8 cellular contexts compared by ENCODE assay signal in genomic region chr1:43549921-43550597, GRCh38. TPM values are rescaled to one million over a fixed set of nuclear protein-coding genes. Genes with fewer than 3 reads are reported as not detected.
A peak's percentile ranks its signal among the peaks of the same experiment; 100 is the strongest.
DNase-seq lines count a peak whose midpoint lies in the region; ATAC-seq and TF ChIP-seq lines count a peak whose summit lies in the region.

No MANE protein-coding gene starts in this region.

- no peak for TF ChIP-seq RAD21 in HCT116 (IDR thresholded peaks at IDR 0.05; ENCODE audit: low read depth)
- TF ChIP-seq RAD21 in SK-N-SH (IDR thresholded peaks at IDR 0.05; ENCODE audit: low read length), result no peak

- H4K20me1 ChIP-seq in HCT116 (ENCODE audit: insufficient read depth), result peaks cover 5% of the 10 kb centered on the region; the same call in 1 of the 2 replicates
- no peaks in the 10 kb centered on the region for H4K20me1 ChIP-seq in SK-N-SH (ENCODE audit: insufficient read depth)

- H3K27ac ChIP-seq in HCT116 (ENCODE audit: low read depth, low read length) (peak overlapping the region; percentile 81), neutrophil (no peak overlapping the region), SK-N-SH (ENCODE audit: low read depth in 2 of 2, low read length in 1 of 2) (no peak overlapping the region)

- peaks cover 51 to 66% of the 10 kb centered on the region in 2 experiments for H3K4me1 ChIP-seq in HCT116 (ENCODE audit: control insufficient read depth in 1 of 2, insufficient read depth in 2 of 2, low read length in 2 of 2)
- H3K4me1 ChIP-seq in neutrophil (ENCODE audit: control insufficient read depth in 1 of 2, insufficient read depth in 1 of 2, low read depth in 1 of 2, low read length in 1 of 2), result peaks cover 6% of the 10 kb centered on the region in 2 experiments
- peaks cover 0 to 24% of the 10 kb centered on the region in 2 experiments; a peak in 1 of 4 replicates for H3K4me1 ChIP-seq in SK-N-SH (ENCODE audit: control insufficient read depth in 1 of 2, insufficient read depth in 2 of 2, low read depth in 1 of 2, low read length in 1 of 2)

- in situ Hi-C loops in KBM-7 (cut with MboI; ENCODE audit: low pct_unique_long_range_greater_than_20kb, low sequenced_read_pairs), result no loop called here

- TF ChIP-seq CTCF in HCT116 (IDR thresholded peaks at IDR 0.05 in 2 of 3, conservative IDR thresholded peaks at IDR 0.05 in 1 of 3; ENCODE audit: borderline replicate concordance in 1 of 3, insufficient read depth in 1 of 3, low read depth in 2 of 3, low read length in 2 of 3) (no peak), epithelial cell of proximal tubule (conservative IDR thresholded peaks at IDR 0.05; ENCODE audit: low read depth, low read length) (no peak), neutrophil (IDR thresholded peaks at IDR 0.05) (no peak), SK-N-SH (IDR thresholded peaks at IDR 0.05) (no peak)

- WGBS in SK-N-SH (ENCODE audit: low lambda C conversion rate), result 93% methylated on average over 26 of the region's 30 CpGs

- no peak for TF ChIP-seq POLR2A in HCT116 (IDR thresholded peaks at IDR 0.05; ENCODE audit: borderline replicate concordance, extremely low read depth, insufficient read depth, insufficient read length)

- intact Hi-C loops in HCT116 (cut with micrococcal nuclease), result loop anchor here (5.0 kb wide), 1 partner anchor 92 kb away; no protein-coding TSS in a partner anchor

- no TSS peak for BruUV-seq in HCT116 (replicated peaks; lab: Mats Ljungman, UMichigan)

- H2AFZ ChIP-seq in HCT116 (ENCODE audit: low read depth, low read length, poor library complexity, severe bottlenecking), result no peak overlapping the region
- H2AFZ ChIP-seq in SK-N-SH (ENCODE audit: low read depth), result no peak overlapping the region

- peak overlapping the region; percentile 85 for H3K4me2 ChIP-seq in HCT116 (ENCODE audit: low read length)
- H3K4me2 ChIP-seq in SK-N-SH, result no peak overlapping the region

- CTCF ChIA-PET in HCT116 (lab: Charles Lee) (interaction anchor here (0.8 to 1.2 kb wide), 2 partner anchors 20 kb away, joined by 3 read pairs; no protein-coding TSS in a partner anchor), SK-N-SH (lab: Yijun Ruan, JAX) (interaction anchor here (1.2 to 1.6 kb wide), 2 partner anchors 21 to 385 kb away, joined by 3 read pairs; no protein-coding TSS in a partner anchor)

- POLR2A ChIA-PET in HCT116 (lab: Charles Lee), result interaction anchor here (1.3 kb wide), 1 partner anchor 20 kb away, joined by 7 read pairs; the partner anchor contains the start of gene PTPRF
- POLR2A ChIA-PET in SK-N-SH (lab: Yijun Ruan, JAX), result interaction anchor here (1.6 kb wide), 1 partner anchor 8 kb away, joined by 6 read pairs; no protein-coding TSS in a partner anchor

- H3K9ac ChIP-seq in HCT116 (ENCODE audit: low read length) (peak overlapping the region; percentile 62), SK-N-SH (no peak overlapping the region)

- H3K36me3 ChIP-seq in HCT116 (ENCODE audit: control insufficient read depth in 1 of 2, insufficient read depth in 2 of 2, low read length in 2 of 2), result peaks cover 7 to 52% of the 10 kb centered on the region in 2 experiments; a peak in 3 of 4 replicates
- H3K36me3 ChIP-seq in neutrophil, result no peaks in the 10 kb centered on the region
- peaks cover 0 to 2% of the 10 kb centered on the region in 2 experiments for H3K36me3 ChIP-seq in SK-N-SH (replicated peaks in 1 of 2; ENCODE audit: control insufficient read depth in 1 of 2, insufficient read depth in 2 of 2, low read length in 1 of 2)

- H3K4me3 ChIP-seq in HCT116 (replicated peaks in 1 of 2; ENCODE audit: low read depth in 1 of 2, low read length in 2 of 2), result peak overlapping the region; percentile 28 to 55
- peak overlapping the region; percentile 48 for H3K4me3 ChIP-seq in epithelial cell of proximal tubule (ENCODE audit: low read depth, low read length)
- peak overlapping the region; percentile 34 to 38 for H3K4me3 ChIP-seq in neutrophil (ENCODE audit: low read depth in 1 of 2, low read length in 1 of 2)
- no peak overlapping the region for H3K4me3 ChIP-seq in SK-N-SH (ENCODE audit: low read depth in 2 of 2, low read length in 1 of 2)

- RAD21 ChIA-PET in HCT116 (lab: Charles Lee; ENCODE audit: low non-redundant PET in 1 of 2, low total read pairs in 2 of 2, uncharacterized antibody in 2 of 2, unreplicated experiment in 2 of 2), result interaction anchor here (0.6 to 0.9 kb wide), 2 partner anchors 100 to 212 kb away, joined by 4 to 6 read pairs; partner anchors contain the start of gene KDM4A (in 1 of the 2)

- H3K9me2 ChIP-seq in HCT116 (ENCODE audit: insufficient read depth) (no peaks in the 10 kb centered on the region), SK-N-SH (no peaks in the 10 kb centered on the region)

- H3F3A ChIP-seq in SK-N-SH (replicated peaks; ENCODE audit: insufficient read depth), result peaks cover 2% of the 10 kb centered on the region

- no peak for TF ChIP-seq EP300 in SK-N-SH (IDR thresholded peaks at IDR 0.05; ENCODE audit: borderline replicate concordance in 1 of 2, low read depth in 1 of 2, low read length in 1 of 2)

- ATAC-seq in HCT116 (peak; percentile 90), GM18867 (IDR thresholded peaks at IDR 0.05; ENCODE audit: unreplicated experiment) (no peak), HG02973 (IDR thresholded peaks at IDR 0.05; ENCODE audit: unreplicated experiment) (no peak)

- H3K79me2 ChIP-seq in HCT116 (ENCODE audit: insufficient read depth, low read length) (peaks cover 84% of the 10 kb centered on the region), SK-N-SH (ENCODE audit: insufficient read depth) (no peaks in the 10 kb centered on the region; the same call in 1 of the 2 replicates)

- no peaks in the 10 kb centered on the region for H3K9me3 ChIP-seq in HCT116 (ENCODE audit: control insufficient read depth in 1 of 2, insufficient read depth in 1 of 2, low read depth in 1 of 2, low read length in 2 of 2)
- H3K9me3 ChIP-seq in neutrophil, result no peaks in the 10 kb centered on the region
- no peaks in the 10 kb centered on the region for H3K9me3 ChIP-seq in SK-N-SH

- H3K27me3 ChIP-seq in HCT116 (ENCODE audit: insufficient read depth, low read length) (no peaks in the 10 kb centered on the region), neutrophil (peaks cover 28% of the 10 kb centered on the region), SK-N-SH (ENCODE audit: insufficient read depth) (no peaks in the 10 kb centered on the region)

- DNase-seq in HCT116 (ENCODE audit: low read depth, low spot score) (peak; percentile 68), NCI-H526 treated with DMSO at 0.1 percent for 48 hours (lab: John Stamatoyannopoulos, UW) (peak; percentile 98), epithelial cell of proximal tubule (ENCODE audit: low read depth) (no peak), KBM-7 (no peak), SK-N-SH (no peak)

TF ChIP-seq in HCT116, 20 proteins besides CTCF, POLR2A, EP300 and RAD21 (continues in another document):
- TF ChIP-seq POLR2AphosphoS5 (IDR thresholded peaks at IDR 0.05; ENCODE audit: low read depth, low read length) (peak; percentile 64), YY1 (IDR thresholded peaks at IDR 0.05; ENCODE audit: extremely low read depth, insufficient replicate concordance, low read depth, low read length) (peak; percentile 58), SP1 (IDR thresholded peaks at IDR 0.05; ENCODE audit: low read depth) (peak; percentile 88)

TF ChIP-seq in SK-N-SH, 30 proteins besides CTCF, POLR2A, EP300 and RAD21:
- no peak for TF ChIP-seq SMC3 (IDR thresholded peaks at IDR 0.05; ENCODE audit: low read depth, low read length)
- no peak for TF ChIP-seq USF2 (IDR thresholded peaks at IDR 0.05; ENCODE audit: borderline replicate concordance, low read depth, low read length)
- no peak for TF ChIP-seq NRF1 (IDR thresholded peaks at IDR 0.05; ENCODE audit: low read depth, low read length)
- TF ChIP-seq MAX (IDR thresholded peaks at IDR 0.05; ENCODE audit: low read depth), result no peak
- TF ChIP-seq SIN3A (IDR thresholded peaks at IDR 0.05; ENCODE audit: borderline replicate concordance, low read depth, low read length), result no peak
- TF ChIP-seq TEAD4 (IDR thresholded peaks at IDR 0.05; ENCODE audit: borderline replicate concordance, insufficient read depth), result no peak
- no peak for TF ChIP-seq YY1 (IDR thresholded peaks at IDR 0.05; ENCODE audit: low read depth)
- TF ChIP-seq USF1 (IDR thresholded peaks at IDR 0.05; ENCODE audit: borderline replicate concordance, low read depth), result no peak
- TF ChIP-seq RFX5 (IDR thresholded peaks at IDR 0.05; ENCODE audit: low read length), result no peak
- no peak for TF ChIP-seq RCOR1 (IDR thresholded peaks at IDR 0.05; ENCODE audit: low read length)
- no peak for TF ChIP-seq EZH2phosphoT487 (IDR thresholded peaks at IDR 0.05; ENCODE audit: borderline replicate concordance, low read depth)
- no peak for TF ChIP-seq NFIC (IDR thresholded peaks at IDR 0.05; ENCODE audit: borderline replicate concordance)
- TF ChIP-seq ELF1 (IDR thresholded peaks at IDR 0.05), result no peak

RNA-seq across cellular contexts. Expression of gene PTPRF, which starts 19.4 kb away (rescaled TPM):
- total RNA-seq in HCT116 (2021; ENCODE audit: unreplicated experiment) (224 TPM), epithelial cell of proximal tubule (138 and 155 TPM in 2 replicates)
- 217 and 285 TPM in 2 replicates for polyA plus RNA-seq in HCT116 (2012)
- 67.6 and 72.7 TPM in 2 replicates for polyA plus RNA-seq in SK-N-SH (2012; rRNA removed)
- 36.8 and 50.6 TPM in 2 replicates for polyA plus RNA-seq in SK-N-SH (2012; cell fraction: cytosol; rRNA removed)
- 97.5 and 115 TPM in 2 replicates for polyA plus RNA-seq in SK-N-SH (2012; cell fraction: nucleus; rRNA removed)

Comparison
In these comparisons a context has a peak if more than half of its experiments do, and no peak if none do; other contexts are left out.
1. DNase-seq: peak in HCT116 (single experiment) and NCI-H526 treated with DMSO at 0.1 percent for 48 hours (single experiment); none in epithelial cell of proximal tubule (single experiment), KBM-7 (single experiment) and SK-N-SH (single experiment).
2. H3K4me3 ChIP-seq: peak in HCT116 (2 of 2), epithelial cell of proximal tubule (single experiment) and neutrophil (2 of 2); none in SK-N-SH (0 of 2).
3. Of the 11 proteins assayed by ChIP-seq in both SK-N-SH and HCT116: peak only in SK-N-SH: none; only in HCT116: POLR2AphosphoS5 and YY1; in both: none; in neither: 9.